Comparison of ENCODE assay signal across 8 cellular contexts in the genomic region with DNA sequence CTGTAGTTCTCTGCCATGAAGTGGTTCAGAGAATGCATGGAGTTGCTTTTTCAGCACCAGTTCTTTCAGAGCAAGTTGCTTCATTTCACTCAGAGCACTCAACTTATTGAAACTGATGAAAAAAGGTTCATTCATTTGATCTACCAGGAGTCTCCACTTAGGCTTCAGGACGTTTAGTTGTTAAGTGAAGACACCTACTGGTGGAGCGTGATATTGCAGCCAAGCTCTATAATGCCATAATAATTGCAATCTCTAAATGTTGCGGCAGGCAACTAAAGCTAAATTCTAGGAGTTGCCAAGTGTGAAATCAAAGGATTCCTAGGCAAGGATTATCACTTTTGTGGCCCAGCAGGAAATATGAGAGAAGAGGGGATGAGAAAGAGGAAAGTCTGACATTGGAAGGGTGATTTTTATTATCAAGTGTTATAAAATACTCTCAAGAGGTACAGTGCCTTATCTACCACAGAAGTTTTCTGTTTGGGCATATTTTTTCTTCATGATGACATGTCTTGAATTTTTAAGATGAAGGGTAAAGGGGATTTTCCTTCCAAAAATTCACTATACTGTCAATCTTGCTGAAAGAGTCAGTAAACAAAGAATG.
DNase-seq lines count a peak whose midpoint lies in the region; ATAC-seq and TF ChIP-seq lines count a peak whose summit lies in the region.

No MANE protein-coding gene starts in this region.

- peaks cover 9% of the 10 kb centered on the region; the same call in 1 of the 2 replicates for H3K27me3 ChIP-seq in OCI-LY1 (ENCODE audit: insufficient read depth, low read length)
- no peaks in the 10 kb centered on the region for H3K27me3 ChIP-seq in psoas muscle (ENCODE audit: insufficient read depth in 3 of 3, low read length in 2 of 3)

- H3K27ac ChIP-seq in OCI-LY1 (ENCODE audit: low read depth, low read length, poor library complexity, severe bottlenecking), result no peak overlapping the region
- H3K27ac ChIP-seq in psoas muscle, result no peak overlapping the region

- no peaks in the 10 kb centered on the region for H3K79me2 ChIP-seq in OCI-LY1 (ENCODE audit: insufficient read depth, low read length)

- ATAC-seq in natural killer cell (no peak), psoas muscle (no peak), T-cell (replicated peaks in 1 of 4) (no peak), GM21717 (IDR thresholded peaks at IDR 0.05; ENCODE audit: unreplicated experiment) (no peak)
- no peak for ATAC-seq in natural killer cell treated with Interleukin-12 subunit alpha and Interleukin-12 subunit beta and Interleukin-15 and Interleukin-18, amount 100 ng/mL, for 72 hours

- H3K4me3 ChIP-seq in OCI-LY1 (ENCODE audit: low read depth, low read length, poor library complexity, severe bottlenecking), result no peak overlapping the region
- H3K4me3 ChIP-seq in psoas muscle, result no peak overlapping the region

- H3K9ac ChIP-seq in OCI-LY1 (ENCODE audit: low read length), result no peak overlapping the region

- peaks cover 11% of the 10 kb centered on the region for H3K9me3 ChIP-seq in OCI-LY1 (ENCODE audit: low read length)
- H3K9me3 ChIP-seq in psoas muscle, result peaks cover 7% of the 10 kb centered on the region

- H2AFZ ChIP-seq in OCI-LY1 (ENCODE audit: low read length), result no peak overlapping the region

- no peak overlapping the region for H3K4me2 ChIP-seq in OCI-LY1 (ENCODE audit: low read length)

- intact Hi-C loops in natural killer cell (cut with micrococcal nuclease), result no loop called here
- intact Hi-C loops in psoas muscle (cut with DNase I), result no loop called here

- H3K4me1 Mint-ChIP-seq in natural killer cell (no peaks in the 10 kb centered on the region), endothelial cell (ENCODE audit: unreplicated experiment) (no peaks in the 10 kb centered on the region), T-cell (no peaks in the 10 kb centered on the region)
- no peaks in the 10 kb centered on the region for H3K4me1 Mint-ChIP-seq in natural killer cell treated with Interleukin-12 subunit alpha and Interleukin-12 subunit beta and Interleukin-15 and Interleukin-18, amount 100 ng/mL, for 72 hours (ENCODE audit: low read depth in 2 of 2)

- DNase-seq in natural killer cell, result no peak
- no peak for DNase-seq in natural killer cell treated with Interleukin-12 subunit alpha and Interleukin-12 subunit beta and Interleukin-15 and Interleukin-18, amount 100 ng/mL, for 72 hours (ENCODE audit: low spot score)
- DNase-seq in endothelial cell (ENCODE audit: low spot score), result peak; percentile 23
- DNase-seq in psoas muscle, result no peak
- no peak for DNase-seq in pons (ENCODE audit: low spot score)
- DNase-seq in T-cell, result no peak

- H4K20me1 ChIP-seq in OCI-LY1 (ENCODE audit: insufficient read depth, low read length), result no peaks in the 10 kb centered on the region

- H3K4me1 ChIP-seq in OCI-LY1 (ENCODE audit: insufficient read depth, low read length, severe bottlenecking) (no peaks in the 10 kb centered on the region), psoas muscle (no peaks in the 10 kb centered on the region)

- POLR2A ChIA-PET in T-cell (lab: Charles Lee), result no interaction called here

- TF ChIP-seq CTCF in natural killer cell (IDR thresholded peaks at IDR 0.05) (peak; percentile 33), OCI-LY1 (IDR thresholded peaks at IDR 0.05; ENCODE audit: low read length) (peak; percentile 73), endothelial cell (IDR thresholded peaks at IDR 0.05; ENCODE audit: unreplicated experiment) (peak; percentile 91), psoas muscle (IDR thresholded peaks at IDR 0.05) (peak; percentile 40)

- CTCF ChIA-PET in T-cell (lab: Charles Lee), result no interaction called here

- H3K9me3 Mint-ChIP-seq in natural killer cell (peaks cover 0 to 4% of the 10 kb centered on the region in 2 donors), endothelial cell (ENCODE audit: unreplicated experiment) (no peaks in the 10 kb centered on the region), T-cell (peaks cover 3 to 17% (median 15%) of the 10 kb centered on the region in 3 donors)
- H3K9me3 Mint-ChIP-seq in natural killer cell treated with Interleukin-12 subunit alpha and Interleukin-12 subunit beta and Interleukin-15 and Interleukin-18, amount 100 ng/mL, for 72 hours, result peaks cover 7% of the 10 kb centered on the region

- H3K9me2 ChIP-seq in OCI-LY1 (ENCODE audit: low read depth, low read length), result no peaks in the 10 kb centered on the region

- WGBS in psoas muscle, 3 donors, result 45 to 52% (median 48%) methylated on average over 3 of the region's 3 CpGs

- H3K36me3 ChIP-seq in OCI-LY1 (ENCODE audit: insufficient read depth, low read length) (no peaks in the 10 kb centered on the region; the same call in 1 of the 2 replicates), psoas muscle (ENCODE audit: insufficient read depth in 1 of 2, low read depth in 1 of 2) (peaks cover 0 to 3% of the 10 kb centered on the region in 2 donors)

- no peaks in the 10 kb centered on the region for H3F3A ChIP-seq in OCI-LY1 (ENCODE audit: insufficient read depth, low read length)

- H3K27me3 Mint-ChIP-seq in natural killer cell (ENCODE audit: low read depth in 2 of 2) (peaks cover 0 to 8% of the 10 kb centered on the region in 2 donors), endothelial cell (ENCODE audit: unreplicated experiment) (peaks cover 8% of the 10 kb centered on the region), T-cell (peaks cover 3 to 5% of the 10 kb centered on the region in 2 donors)
- H3K27me3 Mint-ChIP-seq in natural killer cell treated with Interleukin-12 subunit alpha and Interleukin-12 subunit beta and Interleukin-15 and Interleukin-18, amount 100 ng/mL, for 72 hours, result peaks cover 0 to 7% of the 10 kb centered on the region in 2 donors

- H3K4me3 Mint-ChIP-seq in natural killer cell (no peak overlapping the region), endothelial cell (ENCODE audit: unreplicated experiment) (peak overlapping the region; percentile 56), T-cell (no peak overlapping the region)
- no peak overlapping the region for H3K4me3 Mint-ChIP-seq in natural killer cell treated with Interleukin-12 subunit alpha and Interleukin-12 subunit beta and Interleukin-15 and Interleukin-18, amount 100 ng/mL, for 72 hours

- H3K27ac Mint-ChIP-seq in natural killer cell (no peak overlapping the region), endothelial cell (ENCODE audit: unreplicated experiment) (no peak overlapping the region), T-cell (no peak overlapping the region)
- no peak overlapping the region for H3K27ac Mint-ChIP-seq in natural killer cell treated with Interleukin-12 subunit alpha and Interleukin-12 subunit beta and Interleukin-15 and Interleukin-18, amount 100 ng/mL, for 72 hours

- H3K36me3 Mint-ChIP-seq in natural killer cell, result no peaks in the 10 kb centered on the region
- peaks cover 12% of the 10 kb centered on the region for H3K36me3 Mint-ChIP-seq in natural killer cell treated with Interleukin-12 subunit alpha and Interleukin-12 subunit beta and Interleukin-15 and Interleukin-18, amount 100 ng/mL, for 72 hours
- peaks cover 44% of the 10 kb centered on the region for H3K36me3 Mint-ChIP-seq in endothelial cell (ENCODE audit: low read depth, unreplicated experiment)
- H3K36me3 Mint-ChIP-seq in T-cell, result peaks cover 7% of the 10 kb centered on the region

Comparison
In these comparisons a context has a peak if more than half of its experiments do, and no peak if none do; other contexts are left out.
1. CTCF ChIP-seq: peak in every context shown above with its lines; median percentile 91 in endothelial cell; 73 in OCI-LY1; 40 in psoas muscle; 33 in natural killer cell.